In genomic region chr6:41726876-41727275, GRCh38 we compare ENCODE assay signal across 22 cellular contexts. TPM values are rescaled to one million over a fixed set of nuclear protein-coding genes. Genes with fewer than 3 reads are reported as not detected.
A peak's percentile ranks its signal among the peaks of the same experiment; 100 is the strongest.
DNase-seq lines count a peak whose midpoint lies in the region; ATAC-seq and TF ChIP-seq lines count a peak whose summit lies in the region.
"Had no signal": no experiment of that assay in that cellular context is flagged by ENCODE, and none has a peak within 500 bp of the region (broad histone marks: within the 10 kb centered on the region; RNA-seq: fewer than 3 reads in every experiment).

No MANE protein-coding gene starts in this region.

- H3K27ac ChIP-seq in VCaP (peak overlapping the region; percentile 95), brain microvascular endothelial cell (no peak overlapping the region)
- H3K27ac ChIP-seq: epithelial cell of prostate, foreskin keratinocyte, SJCRH30 had no signal

- ATAC-seq in stimulated activated naive CD8-positive, alpha-beta T cell treated with anti-CD3 and anti-CD28 coated beads, Interleukin-15, Interleukin-2, amounts not matched to agents 100 U/mL and 50 U/mL, for 24 hours, result no peak
- no peak for ATAC-seq in naive B cell (ENCODE audit: low read depth in 2 of 2)
- no peak for ATAC-seq in GM21717 (IDR thresholded peaks at IDR 0.05; ENCODE audit: unreplicated experiment)
- ATAC-seq: activated CD4-positive, CD25-positive, alpha-beta regulatory T cell treated with anti-CD3 and anti-CD28 coated beads, Interleukin-2, amount 50 U/mL, for 24 hours; foreskin keratinocyte had no signal

- no peaks in the 10 kb centered on the region for H3K36me3 ChIP-seq in brain microvascular endothelial cell (replicated peaks)
- H3K36me3 ChIP-seq: SJCRH30 had no signal

- no peak for TF ChIP-seq CTCF in VCaP (conservative IDR thresholded peaks at IDR 0.05)
- TF ChIP-seq CTCF in brain microvascular endothelial cell (IDR thresholded peaks at IDR 0.05; ENCODE audit: low read depth, low read length, missing control alignments), result no peak

- H3K27ac Mint-ChIP-seq in stimulated activated naive CD8-positive, alpha-beta T cell treated with anti-CD3 and anti-CD28 coated beads, Interleukin-15, Interleukin-2, amounts not matched to agents 100 ng/mL and 50 ng/mL, for 24 hours, result no peak overlapping the region
- peak overlapping the region; percentile 48 to 97 (median 87) for H3K27ac Mint-ChIP-seq in naive B cell
- H3K27ac Mint-ChIP-seq: T-helper 2 cell treated with Interferon-gamma antibody and Interleukin-4, amounts not matched to agents 5 μg/mL and 100 μg/mL, for 36 hours had no signal

- in situ Hi-C loops in brain microvascular endothelial cell (cut with HindIII; ENCODE audit: low pct_ligation_motif_present, low sequenced_read_pairs), result no loop called here

- no peak for DNase-seq in stimulated activated naive CD8-positive, alpha-beta T cell treated with anti-CD3 and anti-CD28 coated beads, Interleukin-15, Interleukin-2, amounts not matched to agents 100 U/mL and 50 U/mL, for 24 hours
- DNase-seq in naive B cell (no peak), occipital lobe (lab: John Stamatoyannopoulos, UW) (no peak), brain microvascular endothelial cell (no peak)
- DNase-seq: activated naive CD4-positive, alpha-beta T cell treated with anti-CD3 and anti-CD28 coated beads, Interleukin-2, amount 50 U/mL, for 16 hours; AML-193; DMS 273 treated with DMSO at 0.1 percent for 48 hours; foreskin keratinocyte; GDM1; NCI-H2107; NCI-H526 treated with DMSO at 0.1 percent for 48 hours; sigmoid colon; SJCRH30; stimulated activated CD4-positive, alpha-beta T cell treated with anti-CD3 and anti-CD28 coated beads, Interleukin-1b, Interleukin-23, amount 100 ng/mL, for 48 hours had no signal

- no peaks in the 10 kb centered on the region for H3K27me3 ChIP-seq in brain microvascular endothelial cell (replicated peaks)
- H3K27me3 ChIP-seq: foreskin keratinocyte, sigmoid colon had no signal

- peak overlapping the region; percentile 47 for H3K4me3 Mint-ChIP-seq in stimulated activated naive CD8-positive, alpha-beta T cell treated with anti-CD3 and anti-CD28 coated beads, Interleukin-15, Interleukin-2, amounts not matched to agents 100 ng/mL and 50 ng/mL, for 24 hours
- peak overlapping the region; percentile 62 to 99 (median 77) for H3K4me3 Mint-ChIP-seq in naive B cell
- H3K4me3 Mint-ChIP-seq: T-helper 2 cell treated with Interferon-gamma antibody and Interleukin-4, amounts not matched to agents 5 μg/mL and 100 μg/mL, for 36 hours had no signal

- H3K36me3 Mint-ChIP-seq in stimulated activated naive CD8-positive, alpha-beta T cell treated with anti-CD3 and anti-CD28 coated beads, Interleukin-15, Interleukin-2, amounts not matched to agents 100 ng/mL and 50 ng/mL, for 24 hours (ENCODE audit: low read depth), result no peaks in the 10 kb centered on the region
- no peaks in the 10 kb centered on the region for H3K36me3 Mint-ChIP-seq in naive B cell

- H3K4me3 ChIP-seq in brain microvascular endothelial cell (ENCODE audit: low read depth, low read length), result no peak overlapping the region
- H3K4me3 ChIP-seq: sigmoid colon, SJCRH30 had no signal

- no peaks in the 10 kb centered on the region for H3K27me3 Mint-ChIP-seq in stimulated activated naive CD8-positive, alpha-beta T cell treated with anti-CD3 and anti-CD28 coated beads, Interleukin-15, Interleukin-2, amounts not matched to agents 100 ng/mL and 50 ng/mL, for 24 hours
- H3K27me3 Mint-ChIP-seq in naive B cell, result no peaks in the 10 kb centered on the region

- peaks cover 53% of the 10 kb centered on the region for H3K4me1 Mint-ChIP-seq in stimulated activated naive CD8-positive, alpha-beta T cell treated with anti-CD3 and anti-CD28 coated beads, Interleukin-15, Interleukin-2, amounts not matched to agents 100 ng/mL and 50 ng/mL, for 24 hours (ENCODE audit: low read depth)
- peaks cover 81 to 99% (median 97%) of the 10 kb centered on the region in 3 donors for H3K4me1 Mint-ChIP-seq in naive B cell

- no peaks in the 10 kb centered on the region for H3K9me3 Mint-ChIP-seq in stimulated activated naive CD8-positive, alpha-beta T cell treated with anti-CD3 and anti-CD28 coated beads, Interleukin-15, Interleukin-2, amounts not matched to agents 100 ng/mL and 50 ng/mL, for 24 hours
- H3K9me3 Mint-ChIP-seq in naive B cell, result no peaks in the 10 kb centered on the region
- H3K9me3 Mint-ChIP-seq: T-helper 2 cell treated with Interferon-gamma antibody and Interleukin-4, amounts not matched to agents 5 μg/mL and 100 μg/mL, for 36 hours had no signal

RNA-seq across cellular contexts. Expression of gene TFEB, which starts 8.5 kb away (rescaled TPM):
- polyA plus RNA-seq in naive B cell (ENCODE audit: low read depth in 6 of 6), result 100 to 1,000 TPM in 1 of 6 donors, 10 to 100 TPM in 5; 52.3 to 145 (median 72.6) TPM
- 3.4 TPM for total RNA-seq in occipital lobe

RNA-seq across cellular contexts. Expression of gene PGC, which starts 20.3 kb away (rescaled TPM):
- polyA plus RNA-seq in naive B cell (ENCODE audit: low read depth in 6 of 6), result not detected
- total RNA-seq in occipital lobe, result not detected
- total RNA-seq: foreskin keratinocyte, LHCN-M2, osteocyte, sigmoid colon, SJCRH30 had no signal
- polyA plus RNA-seq: foreskin keratinocyte had no signal

RNA-seq across cellular contexts. Expression of gene FRS3, which starts 52.8 kb away (rescaled TPM):
- polyA plus RNA-seq in naive B cell (ENCODE audit: low read depth in 6 of 6), result 1 to 10 TPM in 5 of 6 donors, not detected in 1; 1.5 to 3.3 (median 1.8) TPM
- 6.7 TPM for total RNA-seq in occipital lobe

RNA-seq across cellular contexts. Expression of gene PRICKLE4, which starts 53.7 kb away (rescaled TPM):
- polyA plus RNA-seq in naive B cell (ENCODE audit: low read depth in 6 of 6), result not detected
- total RNA-seq in occipital lobe, result 0.62 TPM
